In genomic region chr10:127402596-127403409, GRCh38 we compare ENCODE assay signal across 20 cellular contexts.
DNase-seq lines count a peak whose midpoint lies in the region; ATAC-seq and TF ChIP-seq lines count a peak whose summit lies in the region.
"Had no signal": no experiment of that assay in that cellular context is flagged by ENCODE, and none has a peak within 500 bp of the region (broad histone marks: within the 10 kb centered on the region; RNA-seq: fewer than 3 reads in every experiment).

No MANE protein-coding gene starts in this region.

- no peak overlapping the region for H3K4me3 Mint-ChIP-seq in neural crest cell
- H3K4me3 Mint-ChIP-seq: CD4-positive, alpha-beta T cell had no signal

- no peaks in the 10 kb centered on the region for H3K9me3 Mint-ChIP-seq in neural crest cell

- H3K4me1 ChIP-seq in testis (peaks cover 13% of the 10 kb centered on the region), tibial nerve (no peaks in the 10 kb centered on the region)
- H3K4me1 ChIP-seq: Caco-2, HAP-1 had no signal

- no peaks in the 10 kb centered on the region for H3K36me3 ChIP-seq in testis (ENCODE audit: low read depth, missing control alignments)
- H3K36me3 ChIP-seq in tibial nerve, result peaks cover 0 to 51% (median 0%) of the 10 kb centered on the region in 3 donors
- H3K36me3 ChIP-seq: HAP-1 had no signal

- TF ChIP-seq POLR2A in testis (IDR thresholded peaks at IDR 0.05) (no peak), tibial nerve (IDR thresholded peaks at IDR 0.05) (no peak)

- H3K27ac ChIP-seq in testis (peak overlapping the region; percentile 39 to 58), tibial nerve (peak overlapping the region in 2 of 4 donors; percentile 19 to 50)
- H3K27ac ChIP-seq: GM23248 had no signal

- H3K9me3 ChIP-seq in testis (no peaks in the 10 kb centered on the region), tibial nerve (no peaks in the 10 kb centered on the region)
- H3K9me3 ChIP-seq: Caco-2, HAP-1 had no signal

- H3K27ac Mint-ChIP-seq in neural crest cell (ENCODE audit: unreplicated experiment), result peak overlapping the region; percentile 12
- H3K27ac Mint-ChIP-seq: CD4-positive, alpha-beta T cell had no signal

- TF ChIP-seq EP300 in tibial nerve (IDR thresholded peaks at IDR 0.05), result no peak

- no peak for TF ChIP-seq CTCF in AG09319 (IDR thresholded peaks at IDR 0.05; ENCODE audit: low read depth, low read length)
- no peak for TF ChIP-seq CTCF in neural crest cell (conservative IDR thresholded peaks at IDR 0.05)
- no peak for TF ChIP-seq CTCF in testis (IDR thresholded peaks at IDR 0.05)
- TF ChIP-seq CTCF in GM10266 (IDR thresholded peaks at IDR 0.05; ENCODE audit: control insufficient read depth, insufficient read depth, low read depth, missing control alignments), result no peak
- no peak for TF ChIP-seq CTCF in tibial nerve (IDR thresholded peaks at IDR 0.05)

- H3K27me3 Mint-ChIP-seq in neural crest cell (ENCODE audit: low read depth), result no peaks in the 10 kb centered on the region
- H3K27me3 Mint-ChIP-seq: CD4-positive, alpha-beta T cell had no signal

- H3K4me1 Mint-ChIP-seq in neural crest cell, result peaks cover 24% of the 10 kb centered on the region

- no peak for ATAC-seq in HG03175 (IDR thresholded peaks at IDR 0.05; ENCODE audit: unreplicated experiment)
- ATAC-seq: K562, Right ventricle myocardium inferior had no signal

- peaks cover 12% of the 10 kb centered on the region for H3K36me3 Mint-ChIP-seq in neural crest cell (ENCODE audit: low read depth)

- intact Hi-C loops in testis (cut with DNase I; ENCODE audit: low total_unique reads), result no loop called here

- H3K4me3 ChIP-seq in testis (no peak overlapping the region), tibial nerve (no peak overlapping the region)
- H3K4me3 ChIP-seq: GM23248, HAP-1, K562 had no signal

- 74 to 80% methylated on average over 16 of the region's 16 CpGs for WGBS in testis, 2 donors
- WGBS in tibial nerve, 2 donors, result 52 to 55% methylated on average over 16 of the region's 16 CpGs

- DNase-seq in AG09319 (ENCODE audit: extremely low read depth, low read depth) (peak; percentile 54), fibroblast of peridontal ligament (ENCODE audit: extremely low read depth) (peak; percentile 54), neural crest cell (ENCODE audit: low read depth, low spot score) (peak; percentile 8), testis (no peak), GM10266 (ENCODE audit: extremely low spot score) (no peak), tibial nerve (ENCODE audit: low spot score in 2 of 2) (no peak)
- DNase-seq in stimulated activated naive CD4-positive, alpha-beta T cell (lab: John Stamatoyannopoulos, UW), result no peak
- DNase-seq: 8988T; Caco-2; CD4-positive, alpha-beta T cell; GF-D8; GM23248; NCI-H1105; NCI-H2081; NCI-H2171 treated with DMSO at 0.1 percent for 48 hours; NCI-H446 had no signal

- H3K27me3 ChIP-seq in testis, result no peaks in the 10 kb centered on the region
- H3K27me3 ChIP-seq in tibial nerve, result no peaks in the 10 kb centered on the region

Comparison
In these comparisons a context has a peak if more than half of its experiments do, and no peak if none do; other contexts are left out.
1. DNase-seq: peak in AG09319 (single experiment), fibroblast of peridontal ligament (single experiment) and neural crest cell (single experiment); none in testis (single experiment), GM10266 (single experiment), stimulated activated naive CD4-positive, alpha-beta T cell (0 of 6) and tibial nerve (0 of 2).